In the genomic region with DNA sequence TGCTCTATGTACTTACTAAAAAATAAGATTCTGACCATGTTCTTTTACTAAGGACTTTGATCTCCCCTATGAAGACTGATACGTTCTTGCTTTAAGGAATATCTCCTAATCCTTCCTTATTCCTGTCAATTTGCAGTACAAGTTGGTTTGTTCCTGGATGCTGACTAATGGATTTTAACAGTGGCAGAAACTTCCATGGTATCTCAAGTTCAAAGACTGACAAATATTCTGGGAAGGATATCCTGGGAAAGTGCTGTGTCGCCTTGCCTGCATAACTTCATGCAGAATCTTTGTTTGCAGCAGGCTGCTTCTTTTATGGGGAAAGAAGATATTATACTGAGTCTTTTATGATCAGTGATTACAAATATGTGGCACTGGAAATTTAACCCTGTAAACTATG, we compare ENCODE assay signal across 1 cellular context.
A peak's percentile ranks its signal among the peaks of the same experiment; 100 is the strongest.
TF ChIP-seq lines count a peak whose summit lies in the region.

No MANE protein-coding gene starts in this region.

TF ChIP-seq in IMR-90, 13 proteins besides CTCF, POLR2A, EP300 and RAD21:
- TF ChIP-seq ELK1 (IDR thresholded peaks at IDR 0.05; ENCODE audit: borderline replicate concordance, low read depth, low read length): no peak
- no peak for TF ChIP-seq BHLHE40 (IDR thresholded peaks at IDR 0.05; ENCODE audit: low read depth, low read length)
- no peak for TF ChIP-seq FOS (IDR thresholded peaks at IDR 0.05; ENCODE audit: low read depth, low read length)
- TF ChIP-seq MAFK (IDR thresholded peaks at IDR 0.05; ENCODE audit: low read depth, low read length): peak; percentile 57; the same call in 1 of the 2 replicates
